10 cellular contexts compared by ENCODE assay signal in the genomic region with DNA sequence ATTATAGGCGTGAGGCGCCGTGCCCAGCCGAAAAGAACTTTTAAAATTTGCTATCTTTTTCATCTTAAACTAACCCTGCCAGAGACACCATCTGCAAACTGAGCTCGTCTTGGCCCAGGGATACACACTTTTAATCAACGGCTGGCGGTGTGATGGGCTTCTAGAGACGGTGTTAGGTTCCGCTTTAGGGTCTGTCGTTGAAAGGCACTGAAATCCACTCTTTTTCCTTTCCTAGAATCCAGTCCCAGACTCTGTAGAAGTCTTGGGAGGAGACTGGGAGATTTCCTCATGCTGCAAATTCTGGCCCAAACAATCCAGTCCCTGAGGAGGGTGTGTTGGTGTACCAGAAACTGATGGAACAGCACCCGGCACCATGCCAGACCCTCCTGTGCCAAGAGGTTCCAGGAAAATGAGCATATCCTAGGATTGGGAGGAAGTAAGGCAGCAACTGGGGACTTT. TPM values are rescaled to one million over a fixed set of nuclear protein-coding genes. Genes with fewer than 3 reads are reported as not detected.
A peak's percentile ranks its signal among the peaks of the same experiment; 100 is the strongest.
DNase-seq lines count a peak whose midpoint lies in the region; ATAC-seq and TF ChIP-seq lines count a peak whose summit lies in the region.
"Had no signal": no experiment of that assay in that cellular context is flagged by ENCODE, and none has a peak within 500 bp of the region (broad histone marks: within the 10 kb centered on the region; RNA-seq: fewer than 3 reads in every experiment).

No MANE protein-coding gene starts in this region.

- TF ChIP-seq POLR2A in gastroesophageal sphincter (IDR thresholded peaks at IDR 0.05), result no peak
- TF ChIP-seq POLR2A in vagina (IDR thresholded peaks at IDR 0.05), result no peak

- no peak for TF ChIP-seq EP300 in gastroesophageal sphincter (IDR thresholded peaks at IDR 0.05)

- TF ChIP-seq CTCF in gastroesophageal sphincter (IDR thresholded peaks at IDR 0.05) (no peak), omental fat pad (IDR thresholded peaks at IDR 0.05) (no peak), vagina (IDR thresholded peaks at IDR 0.05) (no peak)

- H3K36me3 ChIP-seq in gastroesophageal sphincter, result no peaks in the 10 kb centered on the region
- no peaks in the 10 kb centered on the region for H3K36me3 ChIP-seq in vagina
- H3K36me3 ChIP-seq: brain microvascular endothelial cell had no signal

- POLR2A ChIA-PET in HEK293T (lab: Yijun Ruan, JAX), result no interaction called here

- intact Hi-C loops in vagina (cut with DNase I), result no loop called here

- H3K27ac ChIP-seq in gastroesophageal sphincter, result peak overlapping the region in 3 of 4 donors; percentile 53 to 77 (median 69)
- peak overlapping the region; percentile 69 for H3K27ac ChIP-seq in vagina
- H3K27ac ChIP-seq: brain microvascular endothelial cell had no signal

- peak; percentile 93 for ATAC-seq in gastroesophageal sphincter
- peak; percentile 90 for ATAC-seq in omental fat pad (ENCODE audit: low FRiP score)
- ATAC-seq in HG02571 (IDR thresholded peaks at IDR 0.05; ENCODE audit: unreplicated experiment), result no peak
- ATAC-seq: stimulated activated naive CD8-positive, alpha-beta T cell treated with anti-CD3 and anti-CD28 coated beads, Interleukin-15, amount 100 ng/mL, for 72 hours had no signal

- 40 to 69% methylated on average over 8 to 10 of the region's 11 CpGs for WGBS in gastroesophageal sphincter (ENCODE audit: low coverage in 1 of 2), 2 donors

- H3K27me3 ChIP-seq in gastroesophageal sphincter (no peaks in the 10 kb centered on the region), vagina (no peaks in the 10 kb centered on the region)

- DNase-seq in amniotic epithelial cell (ENCODE audit: low read depth) (peak; percentile 18), omental fat pad (ENCODE audit: low spot score) (peak; percentile 83), vagina (ENCODE audit: extremely low spot score in 2 of 2) (peak in 1 of 2 donors; percentile 95), HEK293T (ENCODE audit: extremely low spot score) (no peak)
- DNase-seq in stimulated activated CD4-positive, alpha-beta T cell treated with anti-CD3 and anti-CD28 coated beads, Interleukin-2, amount 100 ng/mL, for 48 hours, result no peak
- DNase-seq: brain microvascular endothelial cell; NCI-H1930; stimulated activated naive CD8-positive, alpha-beta T cell treated with anti-CD3 and anti-CD28 coated beads, Interleukin-15, amount 100 ng/mL, for 72 hours had no signal

- H3K9me3 ChIP-seq in gastroesophageal sphincter, result no peaks in the 10 kb centered on the region
- no peaks in the 10 kb centered on the region for H3K9me3 ChIP-seq in vagina

- CTCF ChIA-PET in HEK293T (lab: Yijun Ruan, JAX), result no interaction called here

- peaks cover 0 to 6% (median 0%) of the 10 kb centered on the region in 3 donors for H3K4me1 ChIP-seq in gastroesophageal sphincter
- H3K4me1 ChIP-seq in vagina, result peaks cover 10% of the 10 kb centered on the region

- H3K4me3 ChIP-seq in gastroesophageal sphincter (no peak overlapping the region), vagina (peak overlapping the region in 1 of 2 donors; percentile 1)

TF ChIP-seq in HEK293T, 16 proteins besides CTCF, POLR2A, EP300 and RAD21:
- TF ChIP-seq, protein P1, sequence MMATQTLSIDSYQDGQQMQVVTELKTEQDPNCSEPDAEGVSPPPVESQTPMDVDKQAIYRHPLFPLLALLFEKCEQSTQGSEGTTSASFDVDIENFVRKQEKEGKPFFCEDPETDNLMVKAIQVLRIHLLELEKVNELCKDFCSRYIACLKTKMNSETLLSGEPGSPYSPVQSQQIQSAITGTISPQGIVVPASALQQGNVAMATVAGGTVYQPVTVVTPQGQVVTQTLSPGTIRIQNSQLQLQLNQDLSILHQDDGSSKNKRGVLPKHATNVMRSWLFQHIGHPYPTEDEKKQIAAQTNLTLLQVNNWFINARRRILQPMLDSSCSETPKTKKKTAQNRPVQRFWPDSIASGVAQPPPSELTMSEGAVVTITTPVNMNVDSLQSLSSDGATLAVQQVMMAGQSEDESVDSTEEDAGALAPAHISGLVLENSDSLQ (IDR thresholded peaks at IDR 0.05), result no peak
- TF ChIP-seq SUZ12 (IDR thresholded peaks at IDR 0.05) (no peak), LEF1 (IDR thresholded peaks at IDR 0.05; ENCODE audit: borderline replicate concordance) (no peak), FOXA1 (IDR thresholded peaks at IDR 0.05) (no peak), BHLHE40 (IDR thresholded peaks at IDR 0.05; ENCODE audit: borderline replicate concordance) (no peak), FOXM1 (IDR thresholded peaks at IDR 0.05; ENCODE audit: borderline replicate concordance) (no peak), TARDBP (IDR thresholded peaks at IDR 0.05) (no peak), SP1 (IDR thresholded peaks at IDR 0.05) (no peak), CTBP1 (IDR thresholded peaks at IDR 0.05; ENCODE audit: borderline replicate concordance) (no peak), ARNT (IDR thresholded peaks at IDR 0.05) (no peak), ELF4 (IDR thresholded peaks at IDR 0.05) (no peak), L3MBTL2 (conservative IDR thresholded peaks at IDR 0.05) (no peak), ZNF384 (IDR thresholded peaks at IDR 0.05) (no peak), NFRKB (IDR thresholded peaks at IDR 0.05) (no peak), HDGF (IDR thresholded peaks at IDR 0.05; ENCODE audit: borderline replicate concordance) (no peak), FOXK2 (IDR thresholded peaks at IDR 0.05) (no peak)

RNA-seq across cellular contexts. Expression of a gene that starts 52.0 kb away (rescaled TPM):
- total RNA-seq in gastroesophageal sphincter (10 to 100 TPM; 37.8 to 60.9 (median 47.0) TPM), omental fat pad (100 to 1,000 TPM in 1 of 4 donors, 10 to 100 TPM in 3; 34.8 to 113 (median 85.2) TPM), vagina (32.4 TPM)

Comparison
In these comparisons a context has a peak if more than half of its experiments do, and no peak if none do; other contexts are left out.
1. DNase-seq: peak in amniotic epithelial cell (single experiment) and omental fat pad (single experiment); none in stimulated activated CD4-positive, alpha-beta T cell treated with anti-CD3 and anti-CD28 coated beads, Interleukin-2, amount 100 ng/mL, for 48 hours (0 of 2) and HEK293T (single experiment).